19 cellular contexts compared by ENCODE assay signal in the genomic region with DNA sequence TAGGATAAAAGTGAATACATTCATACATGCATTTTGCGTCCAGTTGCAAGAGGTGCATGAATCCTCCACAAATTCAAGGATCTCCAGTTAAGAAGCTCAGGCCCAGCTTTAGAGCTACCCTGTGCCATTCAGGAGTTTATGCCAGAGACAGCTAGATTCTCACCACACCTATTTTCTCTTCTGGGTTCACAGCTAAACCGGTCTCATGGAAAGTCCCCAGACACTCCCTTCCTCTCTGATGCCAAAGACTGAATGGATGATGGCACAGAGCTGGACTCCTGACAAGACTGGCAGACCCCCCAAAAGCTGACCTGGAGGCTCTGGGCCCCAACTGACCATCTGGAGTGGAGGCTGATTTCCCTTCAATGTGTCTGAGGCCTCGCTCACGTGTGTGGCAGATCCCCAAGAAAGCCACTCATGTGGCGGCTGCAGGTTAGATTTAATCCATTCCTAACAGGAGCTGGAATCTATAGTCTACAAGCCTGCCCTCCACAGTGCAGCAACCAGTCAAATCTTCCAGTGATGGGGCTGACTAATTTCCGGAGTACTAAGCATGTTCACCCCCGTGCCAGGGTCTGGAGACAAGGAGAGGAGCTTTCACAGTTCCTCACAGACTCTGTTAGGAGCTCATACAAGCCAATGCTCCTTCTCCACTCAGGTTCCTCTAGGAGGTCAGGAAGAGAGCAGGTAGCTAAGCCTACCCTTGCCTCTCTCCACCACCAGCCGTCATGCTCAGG.
A peak's percentile ranks its signal among the peaks of the same experiment; 100 is the strongest.
DNase-seq lines count a peak whose midpoint lies in the region; ATAC-seq and TF ChIP-seq lines count a peak whose summit lies in the region.
"Had no signal": no experiment of that assay in that cellular context is flagged by ENCODE, and none has a peak within 500 bp of the region (broad histone marks: within the 10 kb centered on the region; RNA-seq: fewer than 3 reads in every experiment).

No MANE protein-coding gene starts in this region.

- H3K4me1 Mint-ChIP-seq in memory B cell: peaks cover 13% of the 10 kb centered on the region
- no peaks in the 10 kb centered on the region for H3K4me1 Mint-ChIP-seq in activated naive CD8-positive, alpha-beta T cell treated with anti-CD3 and anti-CD28 coated beads for 36 hours
- H3K4me1 Mint-ChIP-seq: CD4-positive, alpha-beta memory T cell had no signal

- no peak for TF ChIP-seq CTCF in epithelial cell of esophagus (IDR thresholded peaks at IDR 0.05; ENCODE audit: insufficient read depth, low read depth, low read length, missing control alignments)

- H3K4me3 Mint-ChIP-seq in memory B cell: no peak overlapping the region
- no peak overlapping the region for H3K4me3 Mint-ChIP-seq in activated naive CD8-positive, alpha-beta T cell treated with anti-CD3 and anti-CD28 coated beads for 36 hours
- H3K4me3 Mint-ChIP-seq: CD4-positive, alpha-beta memory T cell had no signal

- no peak overlapping the region for H3K27ac Mint-ChIP-seq in memory B cell
- H3K27ac Mint-ChIP-seq in activated naive CD8-positive, alpha-beta T cell treated with anti-CD3 and anti-CD28 coated beads for 36 hours: no peak overlapping the region
- H3K27ac Mint-ChIP-seq: CD4-positive, alpha-beta memory T cell had no signal

- no peaks in the 10 kb centered on the region for H3K9me3 Mint-ChIP-seq in memory B cell
- H3K9me3 Mint-ChIP-seq in activated naive CD8-positive, alpha-beta T cell treated with anti-CD3 and anti-CD28 coated beads for 36 hours: no peaks in the 10 kb centered on the region

- ATAC-seq in GM18868 (IDR thresholded peaks at IDR 0.05; ENCODE audit: unreplicated experiment) (peak; percentile 49), memory B cell (ENCODE audit: low read depth) (peak; percentile 39)
- ATAC-seq: GM12878, PC-3 had no signal

- DNase-seq in epithelial cell of esophagus (ENCODE audit: low read depth): peak; percentile 52
- no peak for DNase-seq in memory B cell (ENCODE audit: low spot score in 2 of 2)
- DNase-seq in activated naive CD8-positive, alpha-beta T cell treated with anti-CD3 and anti-CD28 coated beads for 36 hours: no peak
- no peak for DNase-seq in middle frontal gyrus (ENCODE audit: extremely low spot score, low spot score)
- no peak for DNase-seq in DMS79 (lab: John Stamatoyannopoulos, UW)
- DNase-seq: CD4-positive, alpha-beta memory T cell; EL; KBM-7; NCI-H1105; NCI-H2081 treated with DMSO at 0.1 percent for 48 hours; NCI-H510A; NCI-H774; PC-3; RPMI8226 had no signal

- H3K36me3 Mint-ChIP-seq in memory B cell: no peaks in the 10 kb centered on the region
- no peaks in the 10 kb centered on the region for H3K36me3 Mint-ChIP-seq in activated naive CD8-positive, alpha-beta T cell treated with anti-CD3 and anti-CD28 coated beads for 36 hours
- H3K36me3 Mint-ChIP-seq: CD4-positive, alpha-beta memory T cell had no signal

- H3K27ac ChIP-seq in temporal lobe (ENCODE audit: low read depth, low read length): peak overlapping the region; percentile 41
- H3K27ac ChIP-seq: A549, BLaER1 had no signal

- H3K4me3 ChIP-seq in epithelial cell of esophagus (ENCODE audit: low read length): no peak overlapping the region
- H3K4me3 ChIP-seq: A549, BLaER1, GM12878 had no signal

- H3K27me3 Mint-ChIP-seq in memory B cell: no peaks in the 10 kb centered on the region
- peaks cover 11% of the 10 kb centered on the region for H3K27me3 Mint-ChIP-seq in activated naive CD8-positive, alpha-beta T cell treated with anti-CD3 and anti-CD28 coated beads for 36 hours
- H3K27me3 Mint-ChIP-seq: CD4-positive, alpha-beta memory T cell had no signal
